Comparison of ENCODE assay signal across 25 cellular contexts in genomic region chr1:41171266-41171874, GRCh38.
"Had no signal": no experiment of that assay in that cellular context is flagged by ENCODE, and none has a peak within 500 bp of the region (broad histone marks: within the 10 kb centered on the region; RNA-seq: fewer than 3 reads in every experiment).

No MANE protein-coding gene starts in this region.

- H3K4me3 ChIP-seq: breast epithelium, dorsolateral prefrontal cortex, gastroesophageal sphincter, left ventricle myocardium inferior, pancreas, tibial artery had no signal

- H3K4me3 Mint-ChIP-seq: activated naive CD8-positive, alpha-beta T cell treated with anti-CD3 and anti-CD28 coated beads for 36 hours; central memory CD8-positive, alpha-beta T cell; mesothelial cell of epicardium; natural killer cell treated with Interleukin-12 subunit alpha and Interleukin-12 subunit beta and Interleukin-15 and Interleukin-18, amount 100 ng/mL, for 72 hours; stimulated activated naive CD8-positive, alpha-beta T cell treated with anti-CD3 and anti-CD28 coated beads, Interleukin-15, amount 100 ng/mL, for 72 hours had no signal

- H3K27ac Mint-ChIP-seq: activated naive CD8-positive, alpha-beta T cell treated with anti-CD3 and anti-CD28 coated beads for 36 hours; mesothelial cell of epicardium; natural killer cell treated with Interleukin-12 subunit alpha and Interleukin-12 subunit beta and Interleukin-15 and Interleukin-18, amount 100 ng/mL, for 72 hours; stimulated activated naive CD8-positive, alpha-beta T cell treated with anti-CD3 and anti-CD28 coated beads, Interleukin-15, amount 100 ng/mL, for 72 hours had no signal

- H3K27ac ChIP-seq: breast epithelium, dorsolateral prefrontal cortex, epithelial cell of prostate, gastroesophageal sphincter, left ventricle myocardium inferior, pancreas, tibial artery had no signal

- H3K36me3 ChIP-seq: breast epithelium, pancreas had no signal

- ATAC-seq: gastroesophageal sphincter; natural killer cell treated with Interleukin-12 subunit alpha and Interleukin-12 subunit beta and Interleukin-15 and Interleukin-18, amount 100 ng/mL, for 72 hours; pancreas; right cardiac atrium; stimulated activated naive CD8-positive, alpha-beta T cell treated with anti-CD3 and anti-CD28 coated beads, Interleukin-15, amount 100 ng/mL, for 72 hours had no signal

- H3K4me1 Mint-ChIP-seq: mesothelial cell of epicardium; stimulated activated naive CD8-positive, alpha-beta T cell treated with anti-CD3 and anti-CD28 coated beads, Interleukin-15, amount 100 ng/mL, for 72 hours had no signal

- H3K9me3 ChIP-seq: pancreas had no signal

- H3K27me3 ChIP-seq: breast epithelium, dorsolateral prefrontal cortex, gastroesophageal sphincter, pancreas, tibial artery had no signal

- H3K27me3 Mint-ChIP-seq: activated naive CD8-positive, alpha-beta T cell treated with anti-CD3 and anti-CD28 coated beads for 36 hours; central memory CD8-positive, alpha-beta T cell; natural killer cell treated with Interleukin-12 subunit alpha and Interleukin-12 subunit beta and Interleukin-15 and Interleukin-18, amount 100 ng/mL, for 72 hours; stimulated activated naive CD8-positive, alpha-beta T cell treated with anti-CD3 and anti-CD28 coated beads, Interleukin-15, amount 100 ng/mL, for 72 hours had no signal

- H3K4me1 ChIP-seq: breast epithelium, gastroesophageal sphincter, left ventricle myocardium inferior, tibial artery had no signal

- DNase-seq: activated CD4-positive, alpha-beta T cell treated with anti-CD3 and anti-CD28 coated beads for 4 hours; activated CD4-positive, alpha-beta T cell treated with anti-CD3 and anti-CD28 coated beads, Interleukin-2, amount 50 U/mL, for 48 hours; activated CD4-positive, CD25-positive, alpha-beta regulatory T cell; activated CD8-positive, alpha-beta memory T cell treated with anti-CD3 and anti-CD28 coated beads, Interleukin-2, amount 50 U/mL, for 48 hours; activated naive CD4-positive, alpha-beta T cell treated with Interleukin-2 at 50 U/mL for 16 hours; activated naive CD8-positive, alpha-beta T cell treated with anti-CD3 and anti-CD28 coated beads for 36 hours; activated T-cell treated with anti-CD3 and anti-CD28 coated beads, Interleukin-2, amount 50 U/mL, for 48 hours; amniotic stem cell; dorsolateral prefrontal cortex; head of caudate nucleus; hypothalamus; left ventricle myocardium inferior; pancreas; right cardiac atrium; stimulated activated CD4-positive, alpha-beta T cell treated with anti-CD3 and anti-CD28 coated beads, Interleukin-12 subunit alpha, Interleukin-12 subunit beta, amount 100 ng/mL, for 4 hours; stimulated activated CD4-positive, alpha-beta T cell treated with anti-CD3 and anti-CD28 coated beads, Interleukin-4, amount 100 ng/mL, for 4 hours; stimulated activated naive CD8-positive, alpha-beta T cell treated with anti-CD3 and anti-CD28 coated beads, Interleukin-15, amount 100 ng/mL, for 72 hours; T-helper 9 cell; tibial artery had no signal
